In genomic region chr12:121514184-121514742, GRCh38 we compare ENCODE assay signal across 1 cellular context.
TF ChIP-seq lines count a peak whose summit lies in the region.

No MANE protein-coding gene starts in this region.

TF ChIP-seq in K562, 482 proteins besides CTCF, POLR2A, EP300 and RAD21 (continued from another document):
- no peak for TF ChIP-seq SP2 (IDR thresholded peaks at IDR 0.05; ENCODE audit: extremely low read depth, low read depth, low read length, poor library complexity, severe bottlenecking)
